ENCODE assay signal across 26 cellular contexts in genomic region chr2:46064396-46064795, GRCh38.
"Had no signal": no experiment of that assay in that cellular context is flagged by ENCODE, and none has a peak within 500 bp of the region (broad histone marks: within the 10 kb centered on the region; RNA-seq: fewer than 3 reads in every experiment).

No MANE protein-coding gene starts in this region.

- H3K27ac Mint-ChIP-seq: activated CD4-positive, alpha-beta memory T cell treated with anti-CD3 and anti-CD28 coated beads for 36 hours; activated CD4-positive, alpha-beta T cell treated with anti-CD3 and anti-CD28 coated beads, Interleukin-2, amount 10 ng/mL, durations not matched to agents 24 days and 14 days; activated naive CD4-positive, alpha-beta T cell treated with anti-CD3 and anti-CD28 coated beads, Interleukin-2, amount 50 U/mL, for 24 hours; activated naive CD8-positive, alpha-beta T cell treated with anti-CD3 and anti-CD28 coated beads, Interleukin-2, amount 50 U/mL, for 24 hours; activated T-cell treated with anti-CD3 and anti-CD28 coated beads, Interleukin-2, amount 50 U/mL, for 24 hours; activated T-helper 2 cell treated with anti-CD3 and anti-CD28 coated beads, Interferon-gamma antibody, Interleukin-2, Interleukin-4, amounts not matched to agents 10 μg/mL and 5 μg/mL and 100 μg/mL, durations not matched to agents 14 hours and 24 hours and 36 hours; effector memory CD8-positive, alpha-beta T cell; nephron had no signal

- H3K4me3 Mint-ChIP-seq: activated CD4-positive, alpha-beta memory T cell treated with anti-CD3 and anti-CD28 coated beads for 36 hours; activated CD4-positive, alpha-beta T cell treated with anti-CD3 and anti-CD28 coated beads, Interleukin-2, amount 10 ng/mL, durations not matched to agents 24 days and 14 days; activated naive CD4-positive, alpha-beta T cell treated with anti-CD3 and anti-CD28 coated beads, Interleukin-2, amount 50 U/mL, for 24 hours; activated naive CD8-positive, alpha-beta T cell treated with anti-CD3 and anti-CD28 coated beads, Interleukin-2, amount 50 U/mL, for 24 hours; activated T-cell treated with anti-CD3 and anti-CD28 coated beads, Interleukin-2, amount 50 U/mL, for 24 hours; effector memory CD8-positive, alpha-beta T cell; nephron had no signal

- H3K36me3 Mint-ChIP-seq: activated CD4-positive, alpha-beta memory T cell treated with anti-CD3 and anti-CD28 coated beads for 36 hours had no signal

- H3K4me1 ChIP-seq: right lobe of liver, uterus had no signal

- H3K27me3 Mint-ChIP-seq: activated CD4-positive, alpha-beta memory T cell treated with anti-CD3 and anti-CD28 coated beads for 36 hours; activated CD4-positive, alpha-beta T cell treated with anti-CD3 and anti-CD28 coated beads, Interleukin-2, amount 10 ng/mL, durations not matched to agents 24 days and 14 days; activated naive CD4-positive, alpha-beta T cell treated with anti-CD3 and anti-CD28 coated beads, Interleukin-2, amount 50 U/mL, for 24 hours; activated naive CD8-positive, alpha-beta T cell treated with anti-CD3 and anti-CD28 coated beads, Interleukin-2, amount 50 U/mL, for 24 hours; activated T-cell treated with anti-CD3 and anti-CD28 coated beads, Interleukin-2, amount 50 U/mL, for 24 hours had no signal

- FAIRE-seq: endothelial cell of umbilical vein, kidney had no signal

- H3K9me3 Mint-ChIP-seq: activated CD4-positive, alpha-beta memory T cell treated with anti-CD3 and anti-CD28 coated beads for 36 hours; activated CD4-positive, alpha-beta T cell treated with anti-CD3 and anti-CD28 coated beads, Interleukin-2, amount 10 ng/mL, durations not matched to agents 24 days and 14 days; activated naive CD4-positive, alpha-beta T cell treated with anti-CD3 and anti-CD28 coated beads, Interleukin-2, amount 50 U/mL, for 24 hours; activated naive CD8-positive, alpha-beta T cell treated with anti-CD3 and anti-CD28 coated beads, Interleukin-2, amount 50 U/mL, for 24 hours; activated T-cell treated with anti-CD3 and anti-CD28 coated beads, Interleukin-2, amount 50 U/mL, for 24 hours; activated T-helper 2 cell treated with anti-CD3 and anti-CD28 coated beads, Interferon-gamma antibody, Interleukin-2, Interleukin-4, amounts not matched to agents 10 μg/mL and 5 μg/mL and 100 μg/mL, durations not matched to agents 14 hours and 24 hours and 36 hours; effector memory CD8-positive, alpha-beta T cell; nephron had no signal

- H3K4me3 ChIP-seq: body of pancreas, cardiac muscle cell, mucosa of descending colon, right lobe of liver, testis, transverse colon, uterus had no signal

- ATAC-seq: activated naive CD8-positive, alpha-beta T cell treated with anti-CD3 and anti-CD28 coated beads, Interleukin-2, amount 50 U/mL, for 24 hours; body of pancreas; effector memory CD8-positive, alpha-beta T cell; left colon; mucosa of descending colon; right lobe of liver; stimulated activated naive CD8-positive, alpha-beta T cell treated with anti-CD3 and anti-CD28 coated beads, Interleukin-15, Interleukin-2, amounts not matched to agents 100 U/mL and 50 U/mL, for 24 hours had no signal

- DNase-seq: activated CD4-positive, alpha-beta memory T cell treated with anti-CD3 and anti-CD28 coated beads for 36 hours; activated CD4-positive, alpha-beta T cell treated with anti-CD3 and anti-CD28 coated beads, Interleukin-2, amount 10 ng/mL, durations not matched to agents 24 days and 14 days; activated CD4-positive, CD25-positive, alpha-beta regulatory T cell treated with anti-CD3 and anti-CD28 coated beads, Interleukin-2, amount 50 U/mL, for 72 hours; activated CD8-positive, alpha-beta memory T cell treated with anti-CD3 and anti-CD28 coated beads, Interleukin-2, amount 50 U/mL, for 4 hours; activated naive CD8-positive, alpha-beta T cell treated with anti-CD3 and anti-CD28 coated beads, Interleukin-2, amount 50 U/mL, for 24 hours; activated T-cell treated with anti-CD3 and anti-CD28 coated beads, Interleukin-2, amount 50 U/mL, for 24 hours; body of pancreas; cortex of kidney; effector memory CD8-positive, alpha-beta T cell; foreskin fibroblast; kidney; left colon; mucosa of descending colon; right lobe of liver; stimulated activated CD4-positive, alpha-beta T cell treated with anti-CD3 and anti-CD28 coated beads, Interleukin-12 subunit alpha, Interleukin-12 subunit beta, amount 100 ng/mL, for 4 hours; stimulated activated CD4-positive, alpha-beta T cell treated with anti-CD3 and anti-CD28 coated beads, Interleukin-4, amount 100 ng/mL, for 1 hour; stimulated activated naive CD8-positive, alpha-beta T cell treated with anti-CD3 and anti-CD28 coated beads, Interleukin-15, Interleukin-2, amounts not matched to agents 100 U/mL and 50 U/mL, for 24 hours; T-helper 2 cell; testis; transverse colon; uterus had no signal

- H3K36me3 ChIP-seq: cardiac muscle cell, right lobe of liver, transverse colon, uterus had no signal

- H3K4me1 Mint-ChIP-seq: activated naive CD4-positive, alpha-beta T cell treated with anti-CD3 and anti-CD28 coated beads, Interleukin-2, amount 50 U/mL, for 24 hours had no signal

- H3K9me3 ChIP-seq: body of pancreas, mucosa of descending colon, right lobe of liver, testis, transverse colon, uterus had no signal

- H3K27ac ChIP-seq: body of pancreas, cardiac muscle cell, right lobe of liver, testis, transverse colon had no signal

- H3K27me3 ChIP-seq: body of pancreas, cardiac muscle cell, right lobe of liver, testis, transverse colon, uterus had no signal
